In the genomic region with DNA sequence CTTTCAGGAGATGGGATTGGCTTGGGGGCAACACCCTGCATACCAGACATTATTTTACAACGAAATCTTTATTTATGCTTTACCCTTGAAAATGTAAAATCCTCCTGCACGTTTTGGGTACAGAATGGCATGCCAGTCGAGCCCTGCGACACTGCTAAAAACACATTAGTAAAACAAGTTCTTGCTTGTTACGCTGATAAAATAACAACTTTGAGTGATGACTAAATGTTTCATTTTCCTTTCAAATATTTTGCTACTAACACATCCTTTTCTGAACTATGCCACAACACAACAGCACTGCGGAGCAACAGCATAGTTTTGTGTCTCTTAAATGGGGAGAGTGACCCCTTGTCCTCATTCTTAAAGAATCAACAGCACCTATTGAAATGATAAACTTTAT, we compare ENCODE assay signal across 15 cellular contexts.
DNase-seq lines count a peak whose midpoint lies in the region; ATAC-seq and TF ChIP-seq lines count a peak whose summit lies in the region.
"Had no signal": no experiment of that assay in that cellular context is flagged by ENCODE, and none has a peak within 500 bp of the region (broad histone marks: within the 10 kb centered on the region; RNA-seq: fewer than 3 reads in every experiment).

No MANE protein-coding gene starts in this region.

- no peak overlapping the region for H3K4me3 ChIP-seq in GM23338

- H3K9me2 ChIP-seq in GM23338 (ENCODE audit: insufficient read depth) = no peaks in the 10 kb centered on the region

- H3K79me2 ChIP-seq in GM23338 (replicated peaks; ENCODE audit: insufficient read depth) = no peaks in the 10 kb centered on the region

- H3K36me3 ChIP-seq in GM23338 (ENCODE audit: insufficient read depth) = no peaks in the 10 kb centered on the region

- H4K20me1 ChIP-seq in GM23338 (replicated peaks; ENCODE audit: insufficient read depth) = no peaks in the 10 kb centered on the region

- TF ChIP-seq CTCF in GM23338 (conservative IDR thresholded peaks at IDR 0.05; ENCODE audit: low read depth in 2 of 2) (no peak), osteocyte (IDR thresholded peaks at IDR 0.05) (no peak)

- H3K36me3 Mint-ChIP-seq in GM23338 (ENCODE audit: low read depth) = no peaks in the 10 kb centered on the region
- H3K36me3 Mint-ChIP-seq in osteocyte (ENCODE audit: unreplicated experiment) = no peaks in the 10 kb centered on the region
- H3K36me3 Mint-ChIP-seq: CD4-positive, CD25-positive, alpha-beta regulatory T cell had no signal

- DNase-seq in GM23338 (ENCODE audit: low spot score) (no peak), RPMI7951 (ENCODE audit: low read depth) (peak; percentile 13), dedifferentiated amniotic fluid mesenchymal stem cell (ENCODE audit: extremely low spot score) (peak; percentile 17), osteocyte (ENCODE audit: extremely low spot score, unreplicated experiment) (no peak), HPDE6-E6E7 (ENCODE audit: extremely low spot score) (no peak)
- no peak for DNase-seq in effector CD8-positive, alpha-beta T cell (lab: John Stamatoyannopoulos, UW)
- DNase-seq: CD4-positive, CD25-positive, alpha-beta regulatory T cell; DMS79 treated with DMSO at 0.1 percent for 48 hours; MV-4-11; NCI-H1694 treated with DMSO at 0.1 percent for 48 hours; NCI-H446 treated with DMSO at 0.1 percent for 48 hours; NCI-H526 treated with DMSO at 0.1 percent for 48 hours; Right ventricle myocardium superior had no signal

- no peaks in the 10 kb centered on the region for H3K27me3 ChIP-seq in GM23338 (ENCODE audit: insufficient read depth)

- no peak overlapping the region for H2AFZ ChIP-seq in GM23338

- no peak overlapping the region for H3K27ac ChIP-seq in GM23338 (ENCODE audit: low read depth)
- H3K27ac ChIP-seq: KMS-11 had no signal

- H3K4me3 Mint-ChIP-seq in GM23338 (no peak overlapping the region), osteocyte (ENCODE audit: unreplicated experiment) (peak overlapping the region; percentile 58)
- H3K4me3 Mint-ChIP-seq: CD4-positive, CD25-positive, alpha-beta regulatory T cell had no signal

- peaks cover 5% of the 10 kb centered on the region for H3K4me1 ChIP-seq in GM23338 (ENCODE audit: insufficient read depth)

- no peak overlapping the region for H3K4me2 ChIP-seq in GM23338
- H3K4me2 ChIP-seq: KMS-11 had no signal

- no peaks in the 10 kb centered on the region for H3F3A ChIP-seq in GM23338 (replicated peaks; ENCODE audit: low read depth)

- H3K4me1 Mint-ChIP-seq in GM23338 = peaks cover 13% of the 10 kb centered on the region
- peaks cover 26% of the 10 kb centered on the region for H3K4me1 Mint-ChIP-seq in osteocyte (ENCODE audit: unreplicated experiment)
- H3K4me1 Mint-ChIP-seq: CD4-positive, CD25-positive, alpha-beta regulatory T cell had no signal

- no peaks in the 10 kb centered on the region for H3K27me3 Mint-ChIP-seq in GM23338 (ENCODE audit: insufficient read depth, low read depth, poor library complexity)
- no peaks in the 10 kb centered on the region for H3K27me3 Mint-ChIP-seq in osteocyte (ENCODE audit: unreplicated experiment)
- H3K27me3 Mint-ChIP-seq: CD4-positive, CD25-positive, alpha-beta regulatory T cell had no signal

- H3K9me3 Mint-ChIP-seq in GM23338 (no peaks in the 10 kb centered on the region), osteocyte (ENCODE audit: unreplicated experiment) (no peaks in the 10 kb centered on the region)

- ATAC-seq in GM23338 (no peak), HG03354 (IDR thresholded peaks at IDR 0.05; ENCODE audit: poor library complexity, severe bottlenecking, unreplicated experiment) (no peak)

- H3K27ac Mint-ChIP-seq in GM23338 (peak overlapping the region; percentile 87), osteocyte (ENCODE audit: unreplicated experiment) (peak overlapping the region; percentile 68)
- H3K27ac Mint-ChIP-seq: CD4-positive, CD25-positive, alpha-beta regulatory T cell had no signal

TF ChIP-seq in GM23338, 12 proteins besides CTCF, POLR2A, EP300 and RAD21 (continues in another document):
- TF ChIP-seq CREB1 (CRISPR knock-in tag; IDR thresholded peaks at IDR 0.05; ENCODE audit: low read depth) = no peak
- TF ChIP-seq JUNB (IDR thresholded peaks at IDR 0.05; ENCODE audit: unreplicated experiment) = no peak
- no peak for TF ChIP-seq STAT1 (IDR thresholded peaks at IDR 0.05; ENCODE audit: unreplicated experiment)
- TF ChIP-seq, protein P1, sequence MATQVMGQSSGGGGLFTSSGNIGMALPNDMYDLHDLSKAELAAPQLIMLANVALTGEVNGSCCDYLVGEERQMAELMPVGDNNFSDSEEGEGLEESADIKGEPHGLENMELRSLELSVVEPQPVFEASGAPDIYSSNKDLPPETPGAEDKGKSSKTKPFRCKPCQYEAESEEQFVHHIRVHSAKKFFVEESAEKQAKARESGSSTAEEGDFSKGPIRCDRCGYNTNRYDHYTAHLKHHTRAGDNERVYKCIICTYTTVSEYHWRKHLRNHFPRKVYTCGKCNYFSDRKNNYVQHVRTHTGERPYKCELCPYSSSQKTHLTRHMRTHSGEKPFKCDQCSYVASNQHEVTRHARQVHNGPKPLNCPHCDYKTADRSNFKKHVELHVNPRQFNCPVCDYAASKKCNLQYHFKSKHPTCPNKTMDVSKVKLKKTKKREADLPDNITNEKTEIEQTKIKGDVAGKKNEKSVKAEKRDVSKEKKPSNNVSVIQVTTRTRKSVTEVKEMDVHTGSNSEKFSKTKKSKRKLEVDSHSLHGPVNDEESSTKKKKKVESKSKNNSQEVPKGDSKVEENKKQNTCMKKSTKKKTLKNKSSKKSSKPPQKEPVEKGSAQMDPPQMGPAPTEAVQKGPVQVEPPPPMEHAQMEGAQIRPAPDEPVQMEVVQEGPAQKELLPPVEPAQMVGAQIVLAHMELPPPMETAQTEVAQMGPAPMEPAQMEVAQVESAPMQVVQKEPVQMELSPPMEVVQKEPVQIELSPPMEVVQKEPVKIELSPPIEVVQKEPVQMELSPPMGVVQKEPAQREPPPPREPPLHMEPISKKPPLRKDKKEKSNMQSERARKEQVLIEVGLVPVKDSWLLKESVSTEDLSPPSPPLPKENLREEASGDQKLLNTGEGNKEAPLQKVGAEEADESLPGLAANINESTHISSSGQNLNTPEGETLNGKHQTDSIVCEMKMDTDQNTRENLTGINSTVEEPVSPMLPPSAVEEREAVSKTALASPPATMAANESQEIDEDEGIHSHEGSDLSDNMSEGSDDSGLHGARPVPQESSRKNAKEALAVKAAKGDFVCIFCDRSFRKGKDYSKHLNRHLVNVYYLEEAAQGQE (IDR thresholded peaks at IDR 0.05; ENCODE audit: unreplicated experiment) = no peak
- no peak for TF ChIP-seq NANOG (IDR thresholded peaks at IDR 0.05; ENCODE audit: borderline replicate concordance)
- no peak for TF ChIP-seq EZH2 (IDR thresholded peaks at IDR 0.05; ENCODE audit: low read depth, unreplicated experiment)
- TF ChIP-seq, protein P2, sequence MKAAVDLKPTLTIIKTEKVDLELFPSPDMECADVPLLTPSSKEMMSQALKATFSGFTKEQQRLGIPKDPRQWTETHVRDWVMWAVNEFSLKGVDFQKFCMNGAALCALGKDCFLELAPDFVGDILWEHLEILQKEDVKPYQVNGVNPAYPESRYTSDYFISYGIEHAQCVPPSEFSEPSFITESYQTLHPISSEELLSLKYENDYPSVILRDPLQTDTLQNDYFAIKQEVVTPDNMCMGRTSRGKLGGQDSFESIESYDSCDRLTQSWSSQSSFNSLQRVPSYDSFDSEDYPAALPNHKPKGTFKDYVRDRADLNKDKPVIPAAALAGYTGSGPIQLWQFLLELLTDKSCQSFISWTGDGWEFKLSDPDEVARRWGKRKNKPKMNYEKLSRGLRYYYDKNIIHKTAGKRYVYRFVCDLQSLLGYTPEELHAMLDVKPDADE (IDR thresholded peaks at IDR 0.05) = no peak
- no peak for TF ChIP-seq POLR2AphosphoS5 (IDR thresholded peaks at IDR 0.05; ENCODE audit: low read depth)

Comparison
In these comparisons a context has a peak if more than half of its experiments do, and no peak if none do; other contexts are left out.
1. DNase-seq: peak in RPMI7951 (single experiment) and dedifferentiated amniotic fluid mesenchymal stem cell (single experiment); none in GM23338 (single experiment), osteocyte (single experiment), HPDE6-E6E7 (single experiment) and effector CD8-positive, alpha-beta T cell (single experiment).